In genomic region chr2:53422979-53423378, GRCh38 we compare ENCODE assay signal across 9 cellular contexts.
DNase-seq lines count a peak whose midpoint lies in the region; ATAC-seq and TF ChIP-seq lines count a peak whose summit lies in the region.
"Had no signal": no experiment of that assay in that cellular context is flagged by ENCODE, and none has a peak within 500 bp of the region (broad histone marks: within the 10 kb centered on the region; RNA-seq: fewer than 3 reads in every experiment).

No MANE protein-coding gene starts in this region.

- peak; percentile 73 for ATAC-seq in GM21390 (IDR thresholded peaks at IDR 0.05; ENCODE audit: unreplicated experiment)

- DNase-seq in NCI-H187 treated with DMSO at 0.1 percent for 48 hours (lab: John Stamatoyannopoulos, UW): peak; percentile 28
- DNase-seq in NCI-H187 (lab: John Stamatoyannopoulos, UW): no peak
- peak; percentile 29 for DNase-seq in HK-2 (ENCODE audit: unreplicated experiment)
- peak; percentile 95 for DNase-seq in SHP77 treated with DMSO at 0.1 percent for 48 hours (lab: John Stamatoyannopoulos, UW)
- DNase-seq in esophagus squamous epithelium (lab: John Stamatoyannopoulos, UW): no peak
- peak; percentile 33 for DNase-seq in renal cortical epithelial cell (ENCODE audit: low read depth)
- DNase-seq in activated CD8-positive, alpha-beta memory T cell treated with anti-CD3 and anti-CD28 coated beads for 24 hours: no peak

- TF ChIP-seq POLR2A in esophagus squamous epithelium (IDR thresholded peaks at IDR 0.05): no peak

- intact Hi-C loops in esophagus squamous epithelium (cut with DNase I): no loop called here

- H3K27ac ChIP-seq in esophagus squamous epithelium: no peak overlapping the region
- H3K27ac ChIP-seq: BLaER1 treated with 17β-estradiol and CSF1 and Interleukin-3, amounts not matched to agents 10 nM and 100 nM had no signal

- no peaks in the 10 kb centered on the region for H3K36me3 ChIP-seq in esophagus squamous epithelium
- H3K36me3 ChIP-seq: BLaER1 treated with 17β-estradiol and CSF1 and Interleukin-3, amounts not matched to agents 10 nM and 100 nM had no signal

- H3K4me1 ChIP-seq in esophagus squamous epithelium: no peaks in the 10 kb centered on the region

- H3K4me3 ChIP-seq in esophagus squamous epithelium: no peak overlapping the region
- H3K4me3 ChIP-seq: BLaER1 treated with 17β-estradiol and CSF1 and Interleukin-3, amounts not matched to agents 10 nM and 100 nM had no signal

- no peaks in the 10 kb centered on the region for H3K9me3 ChIP-seq in esophagus squamous epithelium
- H3K9me3 ChIP-seq: BLaER1 treated with 17β-estradiol and CSF1 and Interleukin-3, amounts not matched to agents 10 nM and 100 nM had no signal

- peak in 5 of 6 experiments; percentile 26 to 54 (median 33) for TF ChIP-seq CTCF in esophagus squamous epithelium (IDR thresholded peaks at IDR 0.05)

- WGBS in esophagus squamous epithelium, 2 donors: 40 to 52% methylated on average over 3 of the region's 3 CpGs

- no peaks in the 10 kb centered on the region for H3K27me3 ChIP-seq in esophagus squamous epithelium
- H3K27me3 ChIP-seq: BLaER1 treated with 17β-estradiol and CSF1 and Interleukin-3, amounts not matched to agents 10 nM and 100 nM had no signal

Comparison
In these comparisons a context has a peak if more than half of its experiments do, and no peak if none do; other contexts are left out.
1. DNase-seq: peak in NCI-H187 treated with DMSO at 0.1 percent for 48 hours (single experiment), HK-2 (single experiment), SHP77 treated with DMSO at 0.1 percent for 48 hours (single experiment) and renal cortical epithelial cell (single experiment); none in NCI-H187 (0 of 2), esophagus squamous epithelium (single experiment) and activated CD8-positive, alpha-beta memory T cell treated with anti-CD3 and anti-CD28 coated beads for 24 hours (single experiment).